In the genomic region with DNA sequence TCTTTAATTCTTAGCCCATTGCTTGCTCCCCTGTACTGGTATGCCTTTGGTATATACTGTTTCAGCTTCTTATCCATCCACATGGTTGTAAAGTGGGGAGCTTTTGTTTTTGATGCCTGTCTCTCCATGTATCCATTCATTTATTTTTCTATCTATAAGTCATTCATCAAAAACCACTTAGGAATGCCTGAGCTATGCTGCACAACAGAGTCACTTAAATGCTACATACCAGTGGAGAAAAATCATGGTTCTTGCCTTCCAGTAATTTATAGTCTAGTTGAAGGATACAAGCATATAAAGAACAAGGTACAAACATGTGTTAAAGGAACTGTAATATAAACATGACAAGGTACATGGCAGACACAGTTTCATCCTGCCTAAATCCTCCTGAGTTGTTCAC, we compare ENCODE assay signal across 1 cellular context.
TF ChIP-seq lines count a peak whose summit lies in the region.

No MANE protein-coding gene starts in this region.

TF ChIP-seq in SK-N-SH, 30 proteins besides CTCF, POLR2A, EP300 and RAD21 (continued from another document):
- TF ChIP-seq, protein P1, sequence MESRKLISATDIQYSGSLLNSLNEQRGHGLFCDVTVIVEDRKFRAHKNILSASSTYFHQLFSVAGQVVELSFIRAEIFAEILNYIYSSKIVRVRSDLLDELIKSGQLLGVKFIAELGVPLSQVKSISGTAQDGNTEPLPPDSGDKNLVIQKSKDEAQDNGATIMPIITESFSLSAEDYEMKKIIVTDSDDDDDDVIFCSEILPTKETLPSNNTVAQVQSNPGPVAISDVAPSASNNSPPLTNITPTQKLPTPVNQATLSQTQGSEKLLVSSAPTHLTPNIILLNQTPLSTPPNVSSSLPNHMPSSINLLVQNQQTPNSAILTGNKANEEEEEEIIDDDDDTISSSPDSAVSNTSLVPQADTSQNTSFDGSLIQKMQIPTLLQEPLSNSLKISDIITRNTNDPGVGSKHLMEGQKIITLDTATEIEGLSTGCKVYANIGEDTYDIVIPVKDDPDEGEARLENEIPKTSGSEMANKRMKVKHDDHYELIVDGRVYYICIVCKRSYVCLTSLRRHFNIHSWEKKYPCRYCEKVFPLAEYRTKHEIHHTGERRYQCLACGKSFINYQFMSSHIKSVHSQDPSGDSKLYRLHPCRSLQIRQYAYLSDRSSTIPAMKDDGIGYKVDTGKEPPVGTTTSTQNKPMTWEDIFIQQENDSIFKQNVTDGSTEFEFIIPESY (IDR thresholded peaks at IDR 0.05; ENCODE audit: borderline replicate concordance, low read depth), result no peak
- TF ChIP-seq RCOR1 (IDR thresholded peaks at IDR 0.05; ENCODE audit: low read length) (no peak), FOXJ3 (CRISPR knock-in tag; IDR thresholded peaks at IDR 0.05) (no peak), GATA2 (CRISPR knock-in tag; IDR thresholded peaks at IDR 0.05) (no peak), GABPA (IDR thresholded peaks at IDR 0.05; ENCODE audit: low read depth) (no peak), ELF1 (IDR thresholded peaks at IDR 0.05) (no peak), RFX5 (IDR thresholded peaks at IDR 0.05; ENCODE audit: low read length) (no peak), NRF1 (IDR thresholded peaks at IDR 0.05; ENCODE audit: low read depth, low read length) (no peak), SMC3 (IDR thresholded peaks at IDR 0.05; ENCODE audit: low read depth, low read length) (no peak), POLR2AphosphoS5 (IDR thresholded peaks at IDR 0.05; ENCODE audit: low read depth, low read length) (no peak)
- TF ChIP-seq, protein P2, sequence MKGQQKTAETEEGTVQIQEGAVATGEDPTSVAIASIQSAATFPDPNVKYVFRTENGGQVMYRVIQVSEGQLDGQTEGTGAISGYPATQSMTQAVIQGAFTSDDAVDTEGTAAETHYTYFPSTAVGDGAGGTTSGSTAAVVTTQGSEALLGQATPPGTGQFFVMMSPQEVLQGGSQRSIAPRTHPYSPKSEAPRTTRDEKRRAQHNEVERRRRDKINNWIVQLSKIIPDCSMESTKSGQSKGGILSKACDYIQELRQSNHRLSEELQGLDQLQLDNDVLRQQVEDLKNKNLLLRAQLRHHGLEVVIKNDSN (IDR thresholded peaks at IDR 0.05; ENCODE audit: borderline replicate concordance, low read depth), result no peak
- TF ChIP-seq, protein P3, sequence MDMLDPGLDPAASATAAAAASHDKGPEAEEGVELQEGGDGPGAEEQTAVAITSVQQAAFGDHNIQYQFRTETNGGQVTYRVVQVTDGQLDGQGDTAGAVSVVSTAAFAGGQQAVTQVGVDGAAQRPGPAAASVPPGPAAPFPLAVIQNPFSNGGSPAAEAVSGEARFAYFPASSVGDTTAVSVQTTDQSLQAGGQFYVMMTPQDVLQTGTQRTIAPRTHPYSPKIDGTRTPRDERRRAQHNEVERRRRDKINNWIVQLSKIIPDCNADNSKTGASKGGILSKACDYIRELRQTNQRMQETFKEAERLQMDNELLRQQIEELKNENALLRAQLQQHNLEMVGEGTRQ (IDR thresholded peaks at IDR 0.05; ENCODE audit: borderline replicate concordance, low read depth, low read length), result no peak
- TF ChIP-seq, protein P4, sequence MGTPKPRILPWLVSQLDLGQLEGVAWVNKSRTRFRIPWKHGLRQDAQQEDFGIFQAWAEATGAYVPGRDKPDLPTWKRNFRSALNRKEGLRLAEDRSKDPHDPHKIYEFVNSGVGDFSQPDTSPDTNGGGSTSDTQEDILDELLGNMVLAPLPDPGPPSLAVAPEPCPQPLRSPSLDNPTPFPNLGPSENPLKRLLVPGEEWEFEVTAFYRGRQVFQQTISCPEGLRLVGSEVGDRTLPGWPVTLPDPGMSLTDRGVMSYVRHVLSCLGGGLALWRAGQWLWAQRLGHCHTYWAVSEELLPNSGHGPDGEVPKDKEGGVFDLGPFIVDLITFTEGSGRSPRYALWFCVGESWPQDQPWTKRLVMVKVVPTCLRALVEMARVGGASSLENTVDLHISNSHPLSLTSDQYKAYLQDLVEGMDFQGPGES (IDR thresholded peaks at IDR 0.05; ENCODE audit: low read depth, low read length), result no peak
- TF ChIP-seq, protein P5, sequence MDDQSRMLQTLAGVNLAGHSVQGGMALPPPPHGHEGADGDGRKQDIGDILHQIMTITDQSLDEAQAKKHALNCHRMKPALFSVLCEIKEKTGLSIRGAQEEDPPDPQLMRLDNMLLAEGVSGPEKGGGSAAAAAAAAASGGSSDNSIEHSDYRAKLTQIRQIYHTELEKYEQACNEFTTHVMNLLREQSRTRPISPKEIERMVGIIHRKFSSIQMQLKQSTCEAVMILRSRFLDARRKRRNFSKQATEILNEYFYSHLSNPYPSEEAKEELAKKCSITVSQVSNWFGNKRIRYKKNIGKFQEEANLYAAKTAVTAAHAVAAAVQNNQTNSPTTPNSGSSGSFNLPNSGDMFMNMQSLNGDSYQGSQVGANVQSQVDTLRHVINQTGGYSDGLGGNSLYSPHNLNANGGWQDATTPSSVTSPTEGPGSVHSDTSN (IDR thresholded peaks at IDR 0.05), result no peak
TF ChIP-seq in SK-N-SH: peak in this region for 0.
